In genomic region chr11:5380740-5381342, GRCh38 we compare ENCODE assay signal across 8 cellular contexts. TPM values are rescaled to one million over a fixed set of nuclear protein-coding genes. Genes with fewer than 3 reads are reported as not detected.
A peak's percentile ranks its signal among the peaks of the same experiment; 100 is the strongest.
DNase-seq lines count a peak whose midpoint lies in the region; ATAC-seq, FAIRE-seq and TF ChIP-seq lines count a peak whose summit lies in the region.

No MANE protein-coding gene starts in this region.

- WGBS in small intestine, 3 donors = 70 to 77% (median 73%) methylated on average over 4 of the region's 4 CpGs

- no peak for FAIRE-seq in small intestine (lab: Jason Lieb, UNC)

- intact Hi-C loops in left ventricle myocardium inferior (cut with micrococcal nuclease) = loop anchor here (2.0 kb wide), 1 partner anchor 176 kb away; no protein-coding TSS in a partner anchor

- H3K27me3 ChIP-seq in left ventricle myocardium inferior (ENCODE audit: low read depth) (no peaks in the 10 kb centered on the region), small intestine (ENCODE audit: control insufficient read depth in 2 of 2, insufficient read depth in 2 of 2, low read length in 2 of 2) (no peaks in the 10 kb centered on the region)

- TF ChIP-seq CTCF in left ventricle myocardium inferior (IDR thresholded peaks at IDR 0.05; ENCODE audit: borderline replicate concordance) = peak; percentile 73

- H3K4me3 Mint-ChIP-seq in T-helper 17 cell = no peak overlapping the region

- H3K27ac Mint-ChIP-seq in T-helper 17 cell = no peak overlapping the region

- H3K27ac ChIP-seq in left ventricle myocardium inferior (replicated peaks) (no peak overlapping the region), small intestine (ENCODE audit: low read depth in 1 of 2, low read length in 1 of 2) (no peak overlapping the region)

- H3K4me1 ChIP-seq in left ventricle myocardium inferior (no peaks in the 10 kb centered on the region), small intestine (ENCODE audit: control insufficient read depth in 2 of 2, insufficient read depth in 1 of 2, low read depth in 1 of 2, low read length in 1 of 2) (no peaks in the 10 kb centered on the region)

- H3K36me3 ChIP-seq in left ventricle myocardium inferior (no peaks in the 10 kb centered on the region), small intestine (ENCODE audit: control insufficient read depth in 2 of 2, insufficient read depth in 2 of 2, low read length in 2 of 2) (no peaks in the 10 kb centered on the region)

- in situ Hi-C loops in Caki2 (cut with HindIII; ENCODE audit: low pct_unique_long_range_greater_than_20kb, low sequenced_read_pairs) = no loop called here

- DNase-seq in Caki2 (ENCODE audit: low read depth) = peak; percentile 10
- peak; percentile 5 for DNase-seq in NCI-H510A (lab: John Stamatoyannopoulos, UW)
- DNase-seq in activated naive CD4-positive, alpha-beta T cell treated with anti-CD3 and anti-CD28 coated beads, Interleukin-2, amount 50 U/mL, for 16 hours = peak; percentile 13
- peak; percentile 19 for DNase-seq in left ventricle myocardium inferior
- DNase-seq in small intestine = peak; percentile 43
- no peak for DNase-seq in T-helper 17 cell

- H3K27me3 Mint-ChIP-seq in T-helper 17 cell = peaks cover 15% of the 10 kb centered on the region

- H3K9me3 ChIP-seq in left ventricle myocardium inferior (replicated peaks) = no peaks in the 10 kb centered on the region
- no peaks in the 10 kb centered on the region for H3K9me3 ChIP-seq in small intestine (ENCODE audit: control insufficient read depth, low read depth)
- H3K9me3 ChIP-seq in T-helper 17 cell (ENCODE audit: control insufficient read depth, low read length, poor library complexity, severe bottlenecking) = no peaks in the 10 kb centered on the region

- ATAC-seq in GM18907 (IDR thresholded peaks at IDR 0.05; ENCODE audit: unreplicated experiment) (peak; percentile 90), HG03095 (IDR thresholded peaks at IDR 0.05; ENCODE audit: unreplicated experiment) (peak; percentile 75), T-helper 17 cell (no peak)

- H3K4me1 Mint-ChIP-seq in T-helper 17 cell = no peaks in the 10 kb centered on the region

- H3K4me3 ChIP-seq in left ventricle myocardium inferior = no peak overlapping the region
- no peak overlapping the region for H3K4me3 ChIP-seq in small intestine (ENCODE audit: low read depth in 1 of 2, low read length in 2 of 2)

- H3K36me3 Mint-ChIP-seq in T-helper 17 cell (ENCODE audit: low read depth) = no peaks in the 10 kb centered on the region

RNA-seq across cellular contexts. Expression of gene OR51M1, which starts 2.8 kb away (rescaled TPM):
- not detected in 2 replicates for total RNA-seq in Caki2 (2014; rRNA removed; shearing (Covaris generic); ENCODE audit: low replicate concordance)
- total RNA-seq in left ventricle myocardium inferior (not detected), T-helper 17 cell (not detected)
- polyA plus RNA-seq in small intestine = not detected

RNA-seq across cellular contexts. Expression of gene OR51B6, which starts 29.5 kb away (rescaled TPM):
- not detected in 2 replicates for total RNA-seq in Caki2 (2014; rRNA removed; shearing (Covaris generic); ENCODE audit: low replicate concordance)
- total RNA-seq in left ventricle myocardium inferior (not detected), T-helper 17 cell (not detected)
- polyA plus RNA-seq in small intestine = not detected

RNA-seq across cellular contexts. Expression of gene OR51B5, which starts 37.5 kb away (rescaled TPM):
- total RNA-seq in Caki2 (2014; rRNA removed; shearing (Covaris generic); ENCODE audit: low replicate concordance) = not detected in 2 replicates
- total RNA-seq in left ventricle myocardium inferior (not detected), T-helper 17 cell (under 1 TPM in 1 of 2 donors, not detected in 1; 0.40 TPM)
- not detected for polyA plus RNA-seq in small intestine

RNA-seq across cellular contexts. Expression of gene OR51Q1, which starts 41.1 kb away (rescaled TPM):
- total RNA-seq in Caki2 (2014; rRNA removed; shearing (Covaris generic); ENCODE audit: low replicate concordance) = not detected in 2 replicates
- not detected for total RNA-seq in left ventricle myocardium inferior
- not detected for polyA plus RNA-seq in small intestine
- total RNA-seq in T-helper 17 cell = not detected

RNA-seq across cellular contexts. Expression of gene OR51B2, which starts 56.7 kb away (rescaled TPM):
- not detected in 2 replicates for total RNA-seq in Caki2 (2014; rRNA removed; shearing (Covaris generic); ENCODE audit: low replicate concordance)
- not detected for total RNA-seq in left ventricle myocardium inferior
- not detected for polyA plus RNA-seq in small intestine
- total RNA-seq in T-helper 17 cell = not detected

Comparison
In these comparisons a context has a peak if more than half of its experiments do, and no peak if none do; other contexts are left out.
1. DNase-seq: peak in Caki2 (single experiment), NCI-H510A (single experiment), activated naive CD4-positive, alpha-beta T cell treated with anti-CD3 and anti-CD28 coated beads, Interleukin-2, amount 50 U/mL, for 16 hours (single experiment), left ventricle myocardium inferior (single experiment) and small intestine (single experiment); none in T-helper 17 cell (0 of 3).